In the genomic region with DNA sequence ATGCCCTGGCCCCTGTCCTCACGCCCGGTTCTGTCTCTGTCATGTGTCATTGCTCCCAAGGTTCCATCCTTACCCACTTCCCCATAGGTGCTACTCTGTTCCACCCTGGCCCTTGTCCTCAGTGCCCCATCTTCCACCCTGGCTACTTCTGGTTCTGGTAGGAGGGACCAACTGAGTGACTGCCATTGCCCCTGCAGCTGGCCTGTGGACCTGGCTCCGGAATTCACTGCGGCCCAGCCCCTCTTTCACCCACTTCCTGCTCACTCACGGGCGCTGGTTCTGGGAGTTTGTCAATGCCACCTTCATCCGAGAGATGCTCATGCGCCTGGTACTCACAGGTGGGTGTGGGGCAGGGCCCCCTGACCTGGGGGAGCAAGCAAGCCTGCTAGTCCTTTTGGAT, we compare ENCODE assay signal across 24 cellular contexts. TPM values are rescaled to one million over a fixed set of nuclear protein-coding genes. Genes with fewer than 3 reads are reported as not detected.
DNase-seq lines count a peak whose midpoint lies in the region; ATAC-seq and TF ChIP-seq lines count a peak whose summit lies in the region.
"Had no signal": no experiment of that assay in that cellular context is flagged by ENCODE, and none has a peak within 500 bp of the region (broad histone marks: within the 10 kb centered on the region; RNA-seq: fewer than 3 reads in every experiment).

No MANE protein-coding gene starts in this region.

- no peak for TF ChIP-seq EP300 in sigmoid colon (IDR thresholded peaks at IDR 0.05)

- no peaks in the 10 kb centered on the region for H3K27me3 ChIP-seq in muscle layer of colon (ENCODE audit: control insufficient read depth in 1 of 2, insufficient read depth in 2 of 2, low read length in 2 of 2)
- no peaks in the 10 kb centered on the region for H3K27me3 ChIP-seq in sigmoid colon
- H3K27me3 ChIP-seq in vagina = no peaks in the 10 kb centered on the region
- H3K27me3 ChIP-seq: BE2C had no signal

- TF ChIP-seq CTCF in C4-2B (conservative IDR thresholded peaks at IDR 0.05) (no peak), VCaP (conservative IDR thresholded peaks at IDR 0.05) (no peak), sigmoid colon (IDR thresholded peaks at IDR 0.05) (no peak), vagina (IDR thresholded peaks at IDR 0.05) (no peak)

- ATAC-seq in GM19397 (IDR thresholded peaks at IDR 0.05; ENCODE audit: unreplicated experiment) = no peak
- ATAC-seq: A549 had no signal

- peak; percentile 54 for DNase-seq in sigmoid colon
- no peak for DNase-seq in NCI-H187 treated with DMSO at 0.1 percent for 48 hours (lab: John Stamatoyannopoulos, UW)
- DNase-seq in vagina (ENCODE audit: extremely low spot score in 2 of 2) = no peak
- DNase-seq: BE2C; CD4-positive, alpha-beta T cell; COR-L47; DND-41; GM23248; Karpas-422; MV-4-11; NCI-H1105 treated with DMSO at 0.1 percent for 48 hours; NCI-H1694; NCI-H2081 treated with DMSO at 0.1 percent for 48 hours; NCI-H2171 treated with DMSO at 0.1 percent for 48 hours; NCI-H446; NCI-H526; OCI-M1; Right ventricle myocardium superior had no signal

- H3K4me3 ChIP-seq in muscle layer of colon (ENCODE audit: low read depth in 1 of 2, low read length in 2 of 2) (no peak overlapping the region), sigmoid colon (no peak overlapping the region), vagina (no peak overlapping the region)
- H3K4me3 ChIP-seq: A549, GM23248, HAP-1 had no signal

- 92 to 95% methylated on average over 8 of the region's 8 CpGs for WGBS in sigmoid colon, 2 donors

- H3K36me3 ChIP-seq in muscle layer of colon (ENCODE audit: insufficient read depth, low read length) = peaks cover 38% of the 10 kb centered on the region
- H3K36me3 ChIP-seq in sigmoid colon = peaks cover 7 to 41% (median 24%) of the 10 kb centered on the region in 4 donors
- H3K36me3 ChIP-seq in vagina = no peaks in the 10 kb centered on the region
- H3K36me3 ChIP-seq: BE2C, HAP-1 had no signal

- TF ChIP-seq POLR2A in sigmoid colon (IDR thresholded peaks at IDR 0.05) (no peak), vagina (IDR thresholded peaks at IDR 0.05) (no peak)

- intact Hi-C loops in sigmoid colon (cut with DNase I) = loop anchor here (10.0 kb wide), 1 partner anchor 447 kb away; a partner anchor contains a TSS
- intact Hi-C loops in vagina (cut with DNase I) = no loop called here

- H3K9ac ChIP-seq in muscle layer of colon (ENCODE audit: low read length) = no peak overlapping the region
- H3K9ac ChIP-seq: GM23248 had no signal

- peaks cover 53% of the 10 kb centered on the region for H3K4me1 ChIP-seq in muscle layer of colon (ENCODE audit: insufficient read depth, low read length)
- H3K4me1 ChIP-seq in sigmoid colon = peaks cover 0 to 69% (median 62%) of the 10 kb centered on the region in 4 donors
- H3K4me1 ChIP-seq in vagina = peaks cover 19% of the 10 kb centered on the region
- H3K4me1 ChIP-seq: BE2C, HAP-1 had no signal

- no peaks in the 10 kb centered on the region for H3K9me3 ChIP-seq in muscle layer of colon (ENCODE audit: low read length)
- no peaks in the 10 kb centered on the region for H3K9me3 ChIP-seq in sigmoid colon
- H3K9me3 ChIP-seq in vagina = no peaks in the 10 kb centered on the region
- H3K9me3 ChIP-seq: BE2C, HAP-1 had no signal

- H3K27ac ChIP-seq in C4-2B = peak overlapping the region; percentile 69; the same call in 1 of the 2 replicates
- peak overlapping the region; percentile 80 for H3K27ac ChIP-seq in VCaP
- peak overlapping the region; percentile 85 for H3K27ac ChIP-seq in muscle layer of colon (ENCODE audit: low read depth, low read length)
- peak overlapping the region in 3 of 4 donors; percentile 90 to 95 (median 91) for H3K27ac ChIP-seq in sigmoid colon
- H3K27ac ChIP-seq in vagina = no peak overlapping the region
- H3K27ac ChIP-seq: GM23248 had no signal

RNA-seq across cellular contexts. Expression of a gene that starts 7.4 kb away (rescaled TPM):
- 100 to 1,000 TPM in 2 of 4 donors, 10 to 100 TPM in 2; 72.6 to 150 (median 121) TPM for total RNA-seq in sigmoid colon
- polyA plus RNA-seq in sigmoid colon = 10 to 100 TPM in 1 of 3 donors, 1 to 10 TPM in 2; 3.0 to 10.8 (median 4.2) TPM
- 12.0 TPM for total RNA-seq in vagina
